ENCODE assay signal across 1 cellular context in the genomic region with DNA sequence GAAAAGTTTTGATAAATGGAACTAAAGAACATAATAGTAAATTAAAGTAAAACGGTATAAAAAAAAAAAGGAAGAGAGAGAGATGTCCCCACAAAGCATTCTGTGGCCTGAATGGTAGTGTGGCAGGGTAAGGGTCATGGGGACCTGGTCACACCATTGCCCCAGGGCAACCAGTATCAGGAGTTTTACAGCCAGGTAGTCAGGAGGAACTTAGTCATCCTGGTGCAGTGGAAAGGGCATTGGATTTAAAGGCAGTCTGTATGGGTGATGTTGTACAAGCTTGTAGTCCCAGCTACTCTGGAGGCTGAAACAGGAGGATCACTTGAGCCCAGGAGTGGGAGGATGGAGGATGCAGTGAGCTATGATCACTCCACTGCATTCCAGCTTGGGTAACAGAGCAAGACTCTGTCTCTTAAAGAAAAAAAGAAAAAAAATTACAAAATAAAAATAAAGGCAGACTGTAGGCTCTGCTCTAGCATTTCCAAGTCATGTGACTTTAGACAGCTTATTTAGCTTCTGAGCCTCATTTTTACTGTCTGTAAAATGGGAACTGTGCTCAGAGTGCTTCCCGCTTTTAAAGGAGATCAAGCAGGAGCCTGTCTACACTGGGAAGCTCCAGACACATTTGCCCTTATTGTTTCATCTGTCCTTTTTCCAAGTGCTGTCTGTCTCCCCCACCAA.
TF ChIP-seq lines count a peak whose summit lies in the region.

No MANE protein-coding gene starts in this region.

TF ChIP-seq in IMR-90, 13 proteins besides CTCF, POLR2A, EP300 and RAD21 (continued from another document):
- TF ChIP-seq, protein P1, sequence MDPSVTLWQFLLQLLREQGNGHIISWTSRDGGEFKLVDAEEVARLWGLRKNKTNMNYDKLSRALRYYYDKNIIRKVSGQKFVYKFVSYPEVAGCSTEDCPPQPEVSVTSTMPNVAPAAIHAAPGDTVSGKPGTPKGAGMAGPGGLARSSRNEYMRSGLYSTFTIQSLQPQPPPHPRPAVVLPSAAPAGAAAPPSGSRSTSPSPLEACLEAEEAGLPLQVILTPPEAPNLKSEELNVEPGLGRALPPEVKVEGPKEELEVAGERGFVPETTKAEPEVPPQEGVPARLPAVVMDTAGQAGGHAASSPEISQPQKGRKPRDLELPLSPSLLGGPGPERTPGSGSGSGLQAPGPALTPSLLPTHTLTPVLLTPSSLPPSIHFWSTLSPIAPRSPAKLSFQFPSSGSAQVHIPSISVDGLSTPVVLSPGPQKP (IDR thresholded peaks at IDR 0.05; ENCODE audit: borderline replicate concordance, low read depth, low read length): no peak
- TF ChIP-seq MAFK (IDR thresholded peaks at IDR 0.05; ENCODE audit: low read depth, low read length) (no peak), NFE2L2 (IDR thresholded peaks at IDR 0.05; ENCODE audit: low read depth, low read length) (no peak), MXI1 (IDR thresholded peaks at IDR 0.05; ENCODE audit: borderline replicate concordance, low read depth, low read length) (no peak)
- TF ChIP-seq, protein P2, sequence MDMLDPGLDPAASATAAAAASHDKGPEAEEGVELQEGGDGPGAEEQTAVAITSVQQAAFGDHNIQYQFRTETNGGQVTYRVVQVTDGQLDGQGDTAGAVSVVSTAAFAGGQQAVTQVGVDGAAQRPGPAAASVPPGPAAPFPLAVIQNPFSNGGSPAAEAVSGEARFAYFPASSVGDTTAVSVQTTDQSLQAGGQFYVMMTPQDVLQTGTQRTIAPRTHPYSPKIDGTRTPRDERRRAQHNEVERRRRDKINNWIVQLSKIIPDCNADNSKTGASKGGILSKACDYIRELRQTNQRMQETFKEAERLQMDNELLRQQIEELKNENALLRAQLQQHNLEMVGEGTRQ (IDR thresholded peaks at IDR 0.05; ENCODE audit: low read depth, low read length): no peak
